ENCODE assay signal across 1 cellular context in genomic region chr7:135960709-135961451, GRCh38.
TF ChIP-seq lines count a peak whose summit lies in the region.

No MANE protein-coding gene starts in this region.

TF ChIP-seq in K562, 482 proteins besides CTCF, POLR2A, EP300 and RAD21 (continued from another document):
- TF ChIP-seq BRD9 (IDR thresholded peaks at IDR 0.05; ENCODE audit: low read depth, partially characterized antibody): peak; percentile 38
- 0 out of 2 replicates have a peak, but pooled peaks have one; percentile 25 for TF ChIP-seq ARID1B (IDR thresholded peaks at IDR 0.05)
- no peak for TF ChIP-seq FIP1L1 (IDR thresholded peaks at IDR 0.05; ENCODE audit: low read depth, low read length, poor library complexity, severe bottlenecking)
- TF ChIP-seq PHF21A (IDR thresholded peaks at IDR 0.05; ENCODE audit: borderline replicate concordance, low read depth): no peak
- no peak for TF ChIP-seq ETV6 (IDR thresholded peaks at IDR 0.05; ENCODE audit: borderline replicate concordance in 1 of 2, low read depth in 2 of 2, low read length in 1 of 2)
- no peak for TF ChIP-seq ETV6 (CRISPR knock-in tag; IDR thresholded peaks at IDR 0.05; ENCODE audit: borderline replicate concordance)
- no peak for TF ChIP-seq KLF16 (IDR thresholded peaks at IDR 0.05)
- TF ChIP-seq, protein P1, sequence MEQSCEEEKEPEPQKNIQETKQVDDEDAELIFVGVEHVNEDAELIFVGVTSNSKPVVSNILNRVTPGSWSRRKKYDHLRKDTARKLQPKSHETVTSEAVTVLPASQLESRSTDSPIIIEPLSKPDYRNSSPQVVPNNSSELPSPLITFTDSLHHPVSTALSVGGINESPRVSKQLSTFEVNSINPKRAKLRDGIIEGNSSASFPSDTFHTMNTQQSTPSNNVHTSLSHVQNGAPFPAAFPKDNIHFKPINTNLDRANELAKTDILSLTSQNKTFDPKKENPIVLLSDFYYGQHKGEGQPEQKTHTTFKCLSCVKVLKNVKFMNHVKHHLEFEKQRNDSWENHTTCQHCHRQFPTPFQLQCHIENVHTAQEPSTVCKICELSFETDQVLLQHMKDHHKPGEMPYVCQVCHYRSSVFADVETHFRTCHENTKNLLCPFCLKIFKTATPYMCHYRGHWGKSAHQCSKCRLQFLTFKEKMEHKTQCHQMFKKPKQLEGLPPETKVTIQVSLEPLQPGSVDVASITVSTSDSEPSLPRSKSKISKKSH (CRISPR knock-in tag; IDR thresholded peaks at IDR 0.05): no peak
- 0 out of 2 replicates have a peak, but pooled peaks have one; percentile 46 for TF ChIP-seq GATAD2B (IDR thresholded peaks at IDR 0.05; ENCODE audit: borderline replicate concordance)
- no peak for TF ChIP-seq HOMEZ (CRISPR knock-in tag; IDR thresholded peaks at IDR 0.05)
- no peak for TF ChIP-seq KAT2B (IDR thresholded peaks at IDR 0.05; ENCODE audit: low read depth, low read length)
- TF ChIP-seq ARHGAP35 (IDR thresholded peaks at IDR 0.05; ENCODE audit: partially characterized antibody): no peak
- no peak for TF ChIP-seq SRF (CRISPR knock-in tag; IDR thresholded peaks at IDR 0.05)
- 0 out of 2 replicates have a peak, but pooled peaks have one; percentile 26 for TF ChIP-seq ZNF592 (IDR thresholded peaks at IDR 0.05)
- 0 out of 2 replicates have a peak, but pooled peaks have one; percentile 52 for TF ChIP-seq MECOM (CRISPR knock-in tag; IDR thresholded peaks at IDR 0.05)
- TF ChIP-seq KLF6 (CRISPR knock-in tag; IDR thresholded peaks at IDR 0.05; ENCODE audit: borderline replicate concordance): no peak
- 0 out of 2 replicates have a peak, but pooled peaks have one; percentile 55 for TF ChIP-seq FOXJ2 (tag; IDR thresholded peaks at IDR 0.05)
- no peak for TF ChIP-seq SNAPC5 (CRISPR knock-in tag; IDR thresholded peaks at IDR 0.05)
- no peak for TF ChIP-seq ZNF140 (CRISPR knock-in tag; IDR thresholded peaks at IDR 0.05)
- no peak for TF ChIP-seq TCF3 (CRISPR knock-in tag; IDR thresholded peaks at IDR 0.05)
- TF ChIP-seq ZNF696 (CRISPR knock-in tag; conservative IDR thresholded peaks at IDR 0.05): no peak
- TF ChIP-seq ZNF778 (CRISPR knock-in tag; IDR thresholded peaks at IDR 0.05): no peak
- TF ChIP-seq SRSF7 (optimal IDR thresholded peaks at IDR 0.05; ENCODE audit: low read depth, low read length): no peak
- TF ChIP-seq TBL1XR1 (IDR thresholded peaks at IDR 0.05; ENCODE audit: low read length in 2 of 2): no peak
- TF ChIP-seq, protein P2, sequence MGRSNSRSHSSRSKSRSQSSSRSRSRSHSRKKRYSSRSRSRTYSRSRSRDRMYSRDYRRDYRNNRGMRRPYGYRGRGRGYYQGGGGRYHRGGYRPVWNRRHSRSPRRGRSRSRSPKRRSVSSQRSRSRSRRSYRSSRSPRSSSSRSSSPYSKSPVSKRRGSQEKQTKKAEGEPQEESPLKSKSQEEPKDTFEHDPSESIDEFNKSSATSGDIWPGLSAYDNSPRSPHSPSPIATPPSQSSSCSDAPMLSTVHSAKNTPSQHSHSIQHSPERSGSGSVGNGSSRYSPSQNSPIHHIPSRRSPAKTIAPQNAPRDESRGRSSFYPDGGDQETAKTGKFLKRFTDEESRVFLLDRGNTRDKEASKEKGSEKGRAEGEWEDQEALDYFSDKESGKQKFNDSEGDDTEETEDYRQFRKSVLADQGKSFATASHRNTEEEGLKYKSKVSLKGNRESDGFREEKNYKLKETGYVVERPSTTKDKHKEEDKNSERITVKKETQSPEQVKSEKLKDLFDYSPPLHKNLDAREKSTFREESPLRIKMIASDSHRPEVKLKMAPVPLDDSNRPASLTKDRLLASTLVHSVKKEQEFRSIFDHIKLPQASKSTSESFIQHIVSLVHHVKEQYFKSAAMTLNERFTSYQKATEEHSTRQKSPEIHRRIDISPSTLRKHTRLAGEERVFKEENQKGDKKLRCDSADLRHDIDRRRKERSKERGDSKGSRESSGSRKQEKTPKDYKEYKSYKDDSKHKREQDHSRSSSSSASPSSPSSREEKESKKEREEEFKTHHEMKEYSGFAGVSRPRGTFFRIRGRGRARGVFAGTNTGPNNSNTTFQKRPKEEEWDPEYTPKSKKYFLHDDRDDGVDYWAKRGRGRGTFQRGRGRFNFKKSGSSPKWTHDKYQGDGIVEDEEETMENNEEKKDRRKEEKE (IDR thresholded peaks at IDR 0.05; ENCODE audit: borderline replicate concordance in 1 of 2, control insufficient read depth in 1 of 2, low read depth in 2 of 2, low read length in 1 of 2): no peak
- no peak for TF ChIP-seq ZNF239 (CRISPR knock-in tag; IDR thresholded peaks at IDR 0.05)
- TF ChIP-seq, protein P3, sequence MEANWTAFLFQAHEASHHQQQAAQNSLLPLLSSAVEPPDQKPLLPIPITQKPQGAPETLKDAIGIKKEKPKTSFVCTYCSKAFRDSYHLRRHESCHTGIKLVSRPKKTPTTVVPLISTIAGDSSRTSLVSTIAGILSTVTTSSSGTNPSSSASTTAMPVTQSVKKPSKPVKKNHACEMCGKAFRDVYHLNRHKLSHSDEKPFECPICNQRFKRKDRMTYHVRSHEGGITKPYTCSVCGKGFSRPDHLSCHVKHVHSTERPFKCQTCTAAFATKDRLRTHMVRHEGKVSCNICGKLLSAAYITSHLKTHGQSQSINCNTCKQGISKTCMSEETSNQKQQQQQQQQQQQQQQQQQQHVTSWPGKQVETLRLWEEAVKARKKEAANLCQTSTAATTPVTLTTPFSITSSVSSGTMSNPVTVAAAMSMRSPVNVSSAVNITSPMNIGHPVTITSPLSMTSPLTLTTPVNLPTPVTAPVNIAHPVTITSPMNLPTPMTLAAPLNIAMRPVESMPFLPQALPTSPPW (CRISPR knock-in tag; IDR thresholded peaks at IDR 0.05): no peak
- no peak for TF ChIP-seq CEBPG (CRISPR knock-in tag; IDR thresholded peaks at IDR 0.05)
- TF ChIP-seq CEBPG (tag; conservative IDR thresholded peaks at IDR 0.05 in 1 of 2, IDR thresholded peaks at IDR 0.05 in 1 of 2): no peak
- TF ChIP-seq GABPB1 (CRISPR knock-in tag; IDR thresholded peaks at IDR 0.05): no peak
- TF ChIP-seq TRIM24 (IDR thresholded peaks at IDR 0.05): no peak
- TF ChIP-seq HIVEP1 (CRISPR knock-in tag; IDR thresholded peaks at IDR 0.05): no peak
- TF ChIP-seq NCOA4 (IDR thresholded peaks at IDR 0.05; ENCODE audit: partially characterized antibody): no peak
- TF ChIP-seq, protein P4, sequence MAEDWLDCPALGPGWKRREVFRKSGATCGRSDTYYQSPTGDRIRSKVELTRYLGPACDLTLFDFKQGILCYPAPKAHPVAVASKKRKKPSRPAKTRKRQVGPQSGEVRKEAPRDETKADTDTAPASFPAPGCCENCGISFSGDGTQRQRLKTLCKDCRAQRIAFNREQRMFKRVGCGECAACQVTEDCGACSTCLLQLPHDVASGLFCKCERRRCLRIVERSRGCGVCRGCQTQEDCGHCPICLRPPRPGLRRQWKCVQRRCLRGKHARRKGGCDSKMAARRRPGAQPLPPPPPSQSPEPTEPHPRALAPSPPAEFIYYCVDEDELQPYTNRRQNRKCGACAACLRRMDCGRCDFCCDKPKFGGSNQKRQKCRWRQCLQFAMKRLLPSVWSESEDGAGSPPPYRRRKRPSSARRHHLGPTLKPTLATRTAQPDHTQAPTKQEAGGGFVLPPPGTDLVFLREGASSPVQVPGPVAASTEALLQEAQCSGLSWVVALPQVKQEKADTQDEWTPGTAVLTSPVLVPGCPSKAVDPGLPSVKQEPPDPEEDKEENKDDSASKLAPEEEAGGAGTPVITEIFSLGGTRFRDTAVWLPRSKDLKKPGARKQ (CRISPR knock-in tag; IDR thresholded peaks at IDR 0.05): 0 out of 2 replicates have a peak, but pooled peaks have one; percentile 25
- no peak for TF ChIP-seq CHD2 (IDR thresholded peaks at IDR 0.05; ENCODE audit: low read depth, low read length)
- no peak for TF ChIP-seq ZFP91 (CRISPR knock-in tag; IDR thresholded peaks at IDR 0.05)
- TF ChIP-seq GTF2F1 (IDR thresholded peaks at IDR 0.05; ENCODE audit: low read depth, low read length): no peak
- no peak for TF ChIP-seq E2F4 (CRISPR knock-in tag; IDR thresholded peaks at IDR 0.05; ENCODE audit: low read depth)
- TF ChIP-seq SMARCA4 (IDR thresholded peaks at IDR 0.05): peak; percentile 36; the same call in 1 of the 2 replicates
- TF ChIP-seq ZNF395 (CRISPR knock-in tag; IDR thresholded peaks at IDR 0.05): no peak
